In genomic region chr6:32146287-32146686, GRCh38 we compare ENCODE assay signal across 14 cellular contexts. TPM values are rescaled to one million over a fixed set of nuclear protein-coding genes. Genes with fewer than 3 reads are reported as not detected.
DNase-seq lines count a peak whose midpoint lies in the region; TF ChIP-seq lines count a peak whose summit lies in the region.
"Had no signal": no experiment of that assay in that cellular context is flagged by ENCODE, and none has a peak within 500 bp of the region (broad histone marks: within the 10 kb centered on the region; RNA-seq: fewer than 3 reads in every experiment).

No MANE protein-coding gene starts in this region.

- no peak for DNase-seq in mammary epithelial cell
- no peak for DNase-seq in breast epithelium (ENCODE audit: low spot score in 2 of 2)
- no peak for DNase-seq in endodermal cell
- peak; percentile 58 for DNase-seq in putamen (ENCODE audit: low spot score)
- no peak for DNase-seq in CD4-positive, alpha-beta memory T cell
- DNase-seq in amniotic stem cell (lab: John Stamatoyannopoulos, UW) = no peak
- DNase-seq: cerebellar nuclear complex; DMS153; NCI-H345; SHP77; stimulated activated naive CD4-positive, alpha-beta T cell; trophoblast cell had no signal

- H3K4me3 ChIP-seq in mammary epithelial cell (replicated peaks in 1 of 3; ENCODE audit: insufficient read depth in 1 of 3, low read depth in 2 of 3, low read length in 3 of 3) (no peak overlapping the region), breast epithelium (no peak overlapping the region), endodermal cell (ENCODE audit: low read length) (peak overlapping the region; percentile 50)
- H3K4me3 ChIP-seq in CD4-positive, alpha-beta memory T cell (ENCODE audit: low read length in 2 of 2) = no peak overlapping the region
- H3K4me3 ChIP-seq: HAP-1 had no signal

- no peak for TF ChIP-seq POLR2A in breast epithelium (IDR thresholded peaks at IDR 0.05)

- H2AFZ ChIP-seq in mammary epithelial cell (ENCODE audit: low read depth, low read length) = peak overlapping the region; percentile 42

- CTCF ChIA-PET in mammary epithelial cell (lab: Charles Lee; ENCODE audit: low non-redundant PET) = no interaction called here
- CTCF ChIA-PET in CD4-positive, alpha-beta memory T cell (lab: Charles Lee; ENCODE audit: partially characterized antibody) = interaction anchor here (1.2 kb wide), 1 partner anchor 28 kb away, joined by 3 read pairs; no protein-coding TSS in a partner anchor

- dilution Hi-C loops in mammary epithelial cell (cut with HindIII; ENCODE audit: low sequenced_read_pairs) = no loop called here

- POLR2A ChIA-PET in CD4-positive, alpha-beta memory T cell (lab: Charles Lee; ENCODE audit: partially characterized antibody) = no interaction called here

- H3K36me3 ChIP-seq in mammary epithelial cell (ENCODE audit: insufficient read depth, low read length) = no peaks in the 10 kb centered on the region
- no peaks in the 10 kb centered on the region for H3K36me3 ChIP-seq in breast epithelium
- no peaks in the 10 kb centered on the region for H3K36me3 ChIP-seq in endodermal cell (ENCODE audit: control insufficient read depth, insufficient read depth, low read length)
- H3K36me3 ChIP-seq in CD4-positive, alpha-beta memory T cell (ENCODE audit: insufficient read depth, low read length) = no peaks in the 10 kb centered on the region
- H3K36me3 ChIP-seq: HAP-1 had no signal

- H3K9me3 Mint-ChIP-seq in endodermal cell = no peaks in the 10 kb centered on the region
- peaks cover 0 to 6% (median 0%) of the 10 kb centered on the region in 8 donors for H3K9me3 Mint-ChIP-seq in CD4-positive, alpha-beta memory T cell

- H3K27ac Mint-ChIP-seq in endodermal cell = peak overlapping the region; percentile 87
- no peak overlapping the region for H3K27ac Mint-ChIP-seq in CD4-positive, alpha-beta memory T cell

- H3K9me3 ChIP-seq in mammary epithelial cell (replicated peaks; ENCODE audit: insufficient read depth, low read length) = no peaks in the 10 kb centered on the region
- H3K9me3 ChIP-seq in breast epithelium = no peaks in the 10 kb centered on the region
- no peaks in the 10 kb centered on the region for H3K9me3 ChIP-seq in endodermal cell (ENCODE audit: control insufficient read depth, low read length)
- H3K9me3 ChIP-seq in CD4-positive, alpha-beta memory T cell (ENCODE audit: control insufficient read depth in 1 of 2, low read length in 2 of 2) = no peaks in the 10 kb centered on the region
- H3K9me3 ChIP-seq: HAP-1 had no signal

- TF ChIP-seq CTCF in mammary epithelial cell (conservative IDR thresholded peaks at IDR 0.05 in 1 of 2, IDR thresholded peaks at IDR 0.05 in 1 of 2; ENCODE audit: extremely low read depth in 1 of 2, insufficient read depth in 1 of 2, low read depth in 1 of 2, low read length in 2 of 2) (no peak), breast epithelium (IDR thresholded peaks at IDR 0.05) (no peak), endodermal cell (conservative IDR thresholded peaks at IDR 0.05) (no peak)

- BruUV-seq in mammary epithelial cell (replicated peaks; lab: Mats Ljungman, UMichigan) = no TSS peak

- in situ Hi-C loops in mammary epithelial cell (cut with MboI; ENCODE audit: low sequenced_read_pairs in 2 of 2) = no loop called here

- H3K9ac ChIP-seq in mammary epithelial cell (ENCODE audit: insufficient read depth, low read length) (no peak overlapping the region), endodermal cell (ENCODE audit: extremely low read depth, low read length, poor library complexity, severe bottlenecking) (peak overlapping the region; percentile 45)

- H4K20me1 ChIP-seq in mammary epithelial cell (ENCODE audit: insufficient read depth, low read length) = no peaks in the 10 kb centered on the region

- H3K27me3 ChIP-seq in mammary epithelial cell (ENCODE audit: insufficient read depth, low read length) (no peaks in the 10 kb centered on the region), breast epithelium (no peaks in the 10 kb centered on the region), endodermal cell (ENCODE audit: control insufficient read depth, insufficient read depth, low read length, poor library complexity, severe bottlenecking) (no peaks in the 10 kb centered on the region)
- peaks cover 6% of the 10 kb centered on the region for H3K27me3 ChIP-seq in CD4-positive, alpha-beta memory T cell (ENCODE audit: insufficient read depth, low read length)

- H3K79me2 ChIP-seq in mammary epithelial cell (ENCODE audit: insufficient read depth, low read length) = no peaks in the 10 kb centered on the region

- H3K27ac ChIP-seq in mammary epithelial cell (ENCODE audit: insufficient read depth, low read depth, low read length) = no peak overlapping the region
- H3K27ac ChIP-seq in breast epithelium = no peak overlapping the region
- no peak overlapping the region for H3K27ac ChIP-seq in endodermal cell (ENCODE audit: low read depth, low read length)
- H3K27ac ChIP-seq in CD4-positive, alpha-beta memory T cell (ENCODE audit: low read depth, low read length) = no peak overlapping the region
- H3K27ac ChIP-seq: 22Rv1 had no signal

- no peak overlapping the region for H3K4me2 ChIP-seq in mammary epithelial cell (ENCODE audit: insufficient read depth, low read depth, low read length)

- H3K4me1 ChIP-seq in mammary epithelial cell (ENCODE audit: insufficient read depth, low read length) = no peaks in the 10 kb centered on the region
- no peaks in the 10 kb centered on the region for H3K4me1 ChIP-seq in breast epithelium
- peaks cover 3% of the 10 kb centered on the region for H3K4me1 ChIP-seq in endodermal cell (ENCODE audit: control insufficient read depth, insufficient read depth, low read length)
- H3K4me1 ChIP-seq in CD4-positive, alpha-beta memory T cell (ENCODE audit: insufficient read depth, low read length) = peaks cover 3% of the 10 kb centered on the region

- H3K27me3 Mint-ChIP-seq in endodermal cell (ENCODE audit: insufficient read depth) = peaks cover 22% of the 10 kb centered on the region
- peaks cover 24 to 27% of the 10 kb centered on the region in 2 donors for H3K27me3 Mint-ChIP-seq in CD4-positive, alpha-beta memory T cell

- intact Hi-C loops in mammary epithelial cell (cut with micrococcal nuclease) = no loop called here
- intact Hi-C loops in breast epithelium (cut with DNase I; ENCODE audit: low total_unique reads) = no loop called here
- intact Hi-C loops in CD4-positive, alpha-beta memory T cell (cut with micrococcal nuclease) = no loop called here

- 92% methylated on average over 1 of the region's 1 CpG for WGBS in mammary epithelial cell (ENCODE audit: low coverage, missing lambda C conversion rate)
- 64 to 100% methylated on average over 1 of the region's 1 CpG for WGBS in endodermal cell (ENCODE audit: insufficient coverage in 1 of 2, insufficient read length in 1 of 2), 2 experiments

- H3K36me3 Mint-ChIP-seq in endodermal cell (ENCODE audit: low read depth) = no peaks in the 10 kb centered on the region
- peaks cover 0 to 3% of the 10 kb centered on the region in 2 donors for H3K36me3 Mint-ChIP-seq in CD4-positive, alpha-beta memory T cell

- H3K4me3 Mint-ChIP-seq in endodermal cell = peak overlapping the region; percentile 2
- H3K4me3 Mint-ChIP-seq in CD4-positive, alpha-beta memory T cell = no peak overlapping the region

- peaks cover 50% of the 10 kb centered on the region for H3K4me1 Mint-ChIP-seq in endodermal cell
- H3K4me1 Mint-ChIP-seq in CD4-positive, alpha-beta memory T cell = peaks cover 11 to 33% (median 21%) of the 10 kb centered on the region in 4 donors

RNA-seq across cellular contexts. Expression of gene PRRT1, which starts 5.5 kb away (rescaled TPM):
- total RNA-seq in mammary epithelial cell = 1 to 10 TPM in 1 of 2 donors, under 1 TPM in 1; 0.17 to 1.4 TPM
- 0.16 TPM for polyA plus RNA-seq in mammary epithelial cell
- not detected for polyA minus RNA-seq in mammary epithelial cell
- 1 to 10 TPM in 2 of 3 donors, under 1 TPM in 1; 0.48 to 2.8 (median 1.3) TPM for total RNA-seq in breast epithelium
- 1 to 10 TPM; 2.0 to 3.0 TPM for total RNA-seq in endodermal cell
- 5.9 TPM for polyA plus RNA-seq in endodermal cell (2013, experiment 1 of 2)
- 5.8 TPM for polyA plus RNA-seq in endodermal cell (2013, experiment 2 of 2)
- total RNA-seq in CD4-positive, alpha-beta memory T cell = 1 to 10 TPM; 1.5 to 1.9 TPM
- under 1 TPM in 1 of 2 donors, not detected in 1; 0.60 TPM for polyA plus RNA-seq in CD4-positive, alpha-beta memory T cell

RNA-seq across cellular contexts. Expression of gene PPT2, which starts 7.7 kb away (rescaled TPM):
- total RNA-seq in mammary epithelial cell (10 to 100 TPM; 10.0 to 15.6 TPM), breast epithelium (10 to 100 TPM; 18.4 to 59.6 (median 28.5) TPM), endodermal cell (10 to 100 TPM; 51.1 to 65.3 TPM)
- 13.5 TPM for polyA plus RNA-seq in mammary epithelial cell
- 14.8 TPM for polyA minus RNA-seq in mammary epithelial cell
- 39.5 TPM for polyA plus RNA-seq in endodermal cell (2013, experiment 1 of 2)
- polyA plus RNA-seq in endodermal cell (2013, experiment 2 of 2) = 33.9 TPM
- total RNA-seq in CD4-positive, alpha-beta memory T cell = 10 to 100 TPM; 12.7 to 15.4 TPM
- polyA plus RNA-seq in CD4-positive, alpha-beta memory T cell = 1 to 10 TPM; 3.8 TPM

RNA-seq across cellular contexts. Expression of gene FKBPL, which starts 16.2 kb away (rescaled TPM):
- total RNA-seq in mammary epithelial cell = 1 to 10 TPM; 4.7 to 5.7 TPM
- 5.6 TPM for polyA plus RNA-seq in mammary epithelial cell
- 1.2 TPM for polyA minus RNA-seq in mammary epithelial cell
- 1 to 10 TPM; 2.6 to 4.1 (median 2.7) TPM for total RNA-seq in breast epithelium
- total RNA-seq in endodermal cell = 1 to 10 TPM; 9.2 to 9.6 TPM
- polyA plus RNA-seq in endodermal cell (2013, experiment 1 of 2) = 8.7 TPM
- 9.2 TPM for polyA plus RNA-seq in endodermal cell (2013, experiment 2 of 2)
- total RNA-seq in CD4-positive, alpha-beta memory T cell = 1 to 10 TPM; 2.2 to 2.8 TPM
- 1 to 10 TPM; 2.0 to 3.0 TPM for polyA plus RNA-seq in CD4-positive, alpha-beta memory T cell

RNA-seq across cellular contexts. Expression of gene EGFL8, which starts 18.1 kb away (rescaled TPM):
- total RNA-seq in mammary epithelial cell = 1 to 10 TPM in 1 of 2 donors, under 1 TPM in 1; 0.50 to 7.9 TPM
- 2.0 TPM for polyA plus RNA-seq in mammary epithelial cell
- polyA minus RNA-seq in mammary epithelial cell = not detected
- total RNA-seq in breast epithelium = 10 to 100 TPM; 10.2 to 19.6 (median 11.8) TPM
- total RNA-seq in endodermal cell = 10 to 100 TPM; 27.9 to 39.6 TPM
- polyA plus RNA-seq in endodermal cell (2013, experiment 1 of 2) = 38.0 TPM
- 33.1 TPM for polyA plus RNA-seq in endodermal cell (2013, experiment 2 of 2)
- 10 to 100 TPM; 16.6 TPM for total RNA-seq in CD4-positive, alpha-beta memory T cell
- under 1 TPM in 1 of 2 donors, not detected in 1; 0.23 TPM for polyA plus RNA-seq in CD4-positive, alpha-beta memory T cell

RNA-seq across cellular contexts. Expression of gene ATF6B, which starts 18.2 kb away (rescaled TPM):
- 10 to 100 TPM; 20.3 to 69.0 TPM for total RNA-seq in mammary epithelial cell
- polyA plus RNA-seq in mammary epithelial cell = 41.5 TPM
- polyA minus RNA-seq in mammary epithelial cell = 97.4 TPM
- total RNA-seq in breast epithelium = 10 to 100 TPM; 37.0 to 44.8 (median 43.6) TPM
- 10 to 100 TPM; 54.5 to 60.3 TPM for total RNA-seq in endodermal cell
- 67.3 TPM for polyA plus RNA-seq in endodermal cell (2013, experiment 1 of 2)
- 61.1 TPM for polyA plus RNA-seq in endodermal cell (2013, experiment 2 of 2)
- 100 to 1,000 TPM; 151 to 154 TPM for total RNA-seq in CD4-positive, alpha-beta memory T cell
- 10 to 100 TPM; 11.4 to 27.7 TPM for polyA plus RNA-seq in CD4-positive, alpha-beta memory T cell
